Comparison of ENCODE assay signal across 14 cellular contexts in genomic region chr5:113574417-113574816, GRCh38.
DNase-seq lines count a peak whose midpoint lies in the region; ATAC-seq, FAIRE-seq and TF ChIP-seq lines count a peak whose summit lies in the region.
"Had no signal": no experiment of that assay in that cellular context is flagged by ENCODE, and none has a peak within 500 bp of the region (broad histone marks: within the 10 kb centered on the region; RNA-seq: fewer than 3 reads in every experiment).

No MANE protein-coding gene starts in this region.

- H3K27ac ChIP-seq in left ventricle myocardium inferior (replicated peaks): no peak overlapping the region
- H3K27ac ChIP-seq: SK-N-MC had no signal

- FAIRE-seq in urothelium cell line (lab: Jason Lieb, UNC): peak; percentile 17

- POLR2A ChIA-PET in T-cell (lab: Charles Lee): no interaction called here

- peaks cover 0 to 24% (median 10%) of the 10 kb centered on the region in 3 donors for H3K9me3 Mint-ChIP-seq in T-cell

- peaks cover 58% of the 10 kb centered on the region for H3K36me3 ChIP-seq in left ventricle myocardium inferior

- CTCF ChIA-PET in T-cell (lab: Charles Lee): no interaction called here

- intact Hi-C loops in Right ventricle myocardium superior (cut with DNase I): no loop called here
- intact Hi-C loops in left ventricle myocardium inferior (cut with micrococcal nuclease): no loop called here

- no peaks in the 10 kb centered on the region for H3K27me3 Mint-ChIP-seq in T-cell
- H3K27me3 Mint-ChIP-seq: activated naive CD8-positive, alpha-beta T cell treated with anti-CD3 and anti-CD28 coated beads, Interleukin-2, amount 10 ng/mL, durations not matched to agents 7 days and 5 days had no signal

- no peak overlapping the region for H3K4me3 Mint-ChIP-seq in T-cell
- H3K4me3 Mint-ChIP-seq: activated naive CD8-positive, alpha-beta T cell treated with anti-CD3 and anti-CD28 coated beads, Interleukin-2, amount 10 ng/mL, durations not matched to agents 7 days and 5 days had no signal

- peaks cover 29 to 38% (median 35%) of the 10 kb centered on the region in 3 donors for H3K4me1 Mint-ChIP-seq in T-cell

- ATAC-seq in Right ventricle myocardium superior (ENCODE audit: poor library complexity) (no peak), SK-N-SH treated with all-trans-retinoic acid at 6 μM for 48 hours (peak; percentile 82), T-cell (replicated peaks in 1 of 4) (no peak), HG03432 (IDR thresholded peaks at IDR 0.05; ENCODE audit: unreplicated experiment) (no peak)
- ATAC-seq in activated CD4-positive, CD25-positive, alpha-beta regulatory T cell treated with anti-CD3 and anti-CD28 coated beads, Interleukin-2, amount 50 U/mL, for 24 hours: no peak

- H3K9me3 ChIP-seq in left ventricle myocardium inferior (replicated peaks): peaks cover 15% of the 10 kb centered on the region

- H3K4me1 ChIP-seq in left ventricle myocardium inferior: peaks cover 8% of the 10 kb centered on the region

- no peak overlapping the region for H3K27ac Mint-ChIP-seq in T-cell
- H3K27ac Mint-ChIP-seq: activated naive CD8-positive, alpha-beta T cell treated with anti-CD3 and anti-CD28 coated beads, Interleukin-2, amount 10 ng/mL, durations not matched to agents 7 days and 5 days had no signal

- TF ChIP-seq CTCF in left ventricle myocardium inferior (IDR thresholded peaks at IDR 0.05; ENCODE audit: borderline replicate concordance): no peak

- H3K27me3 ChIP-seq in left ventricle myocardium inferior (ENCODE audit: low read depth): no peaks in the 10 kb centered on the region

- peaks cover 64% of the 10 kb centered on the region for H3K36me3 Mint-ChIP-seq in T-cell

- DNase-seq in Right ventricle myocardium superior (peak; percentile 48), left ventricle myocardium inferior (no peak), fibroblast of the conjunctiva (ENCODE audit: low read depth) (peak; percentile 14), urothelium cell line (ENCODE audit: low spot score) (peak; percentile 83), T-cell (no peak)
- DNase-seq: activated CD4-positive, alpha-beta T cell treated with anti-CD3 and anti-CD28 coated beads, Interleukin-2, amount 50 U/mL, for 48 hours; activated naive CD8-positive, alpha-beta T cell treated with anti-CD3 and anti-CD28 coated beads, Interleukin-2, amount 10 ng/mL, durations not matched to agents 7 days and 5 days; GF-D8; stimulated activated CD8-positive, alpha-beta memory T cell treated with anti-CD3 and anti-CD28 coated beads, Interleukin-4, amount 100 ng/mL, for 48 hours had no signal

- no peak overlapping the region for H3K4me3 ChIP-seq in left ventricle myocardium inferior
- H3K4me3 ChIP-seq: SK-N-MC, smooth muscle cell had no signal

TF ChIP-seq in SK-N-SH treated with all-trans-retinoic acid at 6 μM for 48 hours, 23 proteins besides CTCF, POLR2A, EP300 and RAD21:
- TF ChIP-seq, protein P1, sequence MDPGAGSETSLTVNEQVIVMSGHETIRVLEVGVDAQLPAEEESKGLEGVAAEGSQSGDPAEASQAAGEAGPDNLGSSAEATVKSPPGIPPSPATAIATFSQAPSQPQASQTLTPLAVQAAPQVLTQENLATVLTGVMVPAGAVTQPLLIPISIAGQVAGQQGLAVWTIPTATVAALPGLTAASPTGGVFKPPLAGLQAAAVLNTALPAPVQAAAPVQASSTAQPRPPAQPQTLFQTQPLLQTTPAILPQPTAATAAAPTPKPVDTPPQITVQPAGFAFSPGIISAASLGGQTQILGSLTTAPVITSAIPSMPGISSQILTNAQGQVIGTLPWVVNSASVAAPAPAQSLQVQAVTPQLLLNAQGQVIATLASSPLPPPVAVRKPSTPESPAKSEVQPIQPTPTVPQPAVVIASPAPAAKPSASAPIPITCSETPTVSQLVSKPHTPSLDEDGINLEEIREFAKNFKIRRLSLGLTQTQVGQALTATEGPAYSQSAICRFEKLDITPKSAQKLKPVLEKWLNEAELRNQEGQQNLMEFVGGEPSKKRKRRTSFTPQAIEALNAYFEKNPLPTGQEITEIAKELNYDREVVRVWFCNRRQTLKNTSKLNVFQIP (CRISPR knock-in tag; IDR thresholded peaks at IDR 0.05; ENCODE audit: borderline replicate concordance, low read depth): no peak
- TF ChIP-seq ZNF565 (CRISPR knock-in tag; conservative IDR thresholded peaks at IDR 0.05; ENCODE audit: low read depth): no peak
TF ChIP-seq in SK-N-SH treated with all-trans-retinoic acid at 6 μM for 48 hours: peak in this region for 0.

Comparison
In these comparisons a context has a peak if more than half of its experiments do, and no peak if none do; other contexts are left out.
1. DNase-seq: peak in Right ventricle myocardium superior (single experiment), fibroblast of the conjunctiva (single experiment) and urothelium cell line (single experiment); none in left ventricle myocardium inferior (single experiment) and T-cell (0 of 34).